15 cellular contexts compared by ENCODE assay signal in genomic region chr18:76431437-76432273, GRCh38.
DNase-seq lines count a peak whose midpoint lies in the region; ATAC-seq, FAIRE-seq and TF ChIP-seq lines count a peak whose summit lies in the region.
"Had no signal": no experiment of that assay in that cellular context is flagged by ENCODE, and none has a peak within 500 bp of the region (broad histone marks: within the 10 kb centered on the region; RNA-seq: fewer than 3 reads in every experiment).

No MANE protein-coding gene starts in this region.

- H3K27me3 Mint-ChIP-seq in astrocyte (ENCODE audit: low read depth, unreplicated experiment), result no peaks in the 10 kb centered on the region
- no peaks in the 10 kb centered on the region for H3K27me3 Mint-ChIP-seq in osteocyte (ENCODE audit: unreplicated experiment)

- no peak for TF ChIP-seq EP300 in tibial nerve (IDR thresholded peaks at IDR 0.05)

- no peak overlapping the region for H3K4me3 ChIP-seq in astrocyte (ENCODE audit: insufficient read depth, low read depth, low read length)
- no peak overlapping the region for H3K4me3 ChIP-seq in kidney (ENCODE audit: low read length in 2 of 2)
- no peak overlapping the region for H3K4me3 ChIP-seq in tibial nerve
- H3K4me3 ChIP-seq: BLaER1 treated with 17β-estradiol and CSF1 and Interleukin-3, amounts not matched to agents 10 nM and 100 nM had no signal

- TF ChIP-seq CTCF in astrocyte (IDR thresholded peaks at IDR 0.05; ENCODE audit: insufficient read depth, low read depth, low read length) (no peak), kidney (IDR thresholded peaks at IDR 0.05; ENCODE audit: borderline replicate concordance, extremely low read depth, insufficient read depth) (no peak), tibial nerve (IDR thresholded peaks at IDR 0.05) (no peak), osteocyte (IDR thresholded peaks at IDR 0.05) (no peak)

- H3K9ac ChIP-seq in astrocyte (ENCODE audit: low read length) (no peak overlapping the region), kidney (ENCODE audit: low read length in 2 of 2) (no peak overlapping the region)
- H3K9ac ChIP-seq: BLaER1 treated with 17β-estradiol and CSF1 and Interleukin-3, amounts not matched to agents 10 nM and 100 nM had no signal

- H3K4me1 Mint-ChIP-seq in astrocyte (ENCODE audit: low read depth, unreplicated experiment), result peaks cover 14% of the 10 kb centered on the region
- H3K4me1 Mint-ChIP-seq in osteocyte (ENCODE audit: unreplicated experiment), result peaks cover 2% of the 10 kb centered on the region

- H3K27me3 ChIP-seq in astrocyte (ENCODE audit: insufficient read depth, low read length) (no peaks in the 10 kb centered on the region), tibial nerve (no peaks in the 10 kb centered on the region)
- H3K27me3 ChIP-seq: BLaER1 treated with 17β-estradiol and CSF1 and Interleukin-3, amounts not matched to agents 10 nM and 100 nM had no signal

- peak; percentile 17 for DNase-seq in NCI-H748 (lab: John Stamatoyannopoulos, UW; ENCODE audit: unreplicated experiment)
- DNase-seq in NCI-H748 treated with DMSO at 0.1 percent for 48 hours (lab: John Stamatoyannopoulos, UW), result no peak
- no peak for DNase-seq in astrocyte (ENCODE audit: low read depth)
- peak; percentile 51 for DNase-seq in kidney
- DNase-seq in tibial nerve (ENCODE audit: low spot score in 2 of 2), result no peak
- DNase-seq in osteocyte (ENCODE audit: extremely low spot score, unreplicated experiment), result no peak
- DNase-seq: 8988T, MV-4-11, NCI-H1417 treated with DMSO at 0.1 percent for 48 hours, NCI-H2029, NCI-H524, PC-3 had no signal

- peaks cover 95% of the 10 kb centered on the region for H4K20me1 ChIP-seq in astrocyte (ENCODE audit: insufficient read depth, low read length)

- H3K9me3 Mint-ChIP-seq in astrocyte (ENCODE audit: unreplicated experiment), result peaks cover 2% of the 10 kb centered on the region
- no peaks in the 10 kb centered on the region for H3K9me3 Mint-ChIP-seq in osteocyte (ENCODE audit: unreplicated experiment)

- H3K4me1 ChIP-seq in astrocyte (ENCODE audit: insufficient read depth, low read length) (no peaks in the 10 kb centered on the region), kidney (ENCODE audit: control insufficient read depth in 1 of 2, insufficient read depth in 1 of 2, low read depth in 1 of 2, low read length in 2 of 2) (peaks cover 0 to 3% of the 10 kb centered on the region in 2 donors), tibial nerve (peaks cover 0 to 83% (median 33%) of the 10 kb centered on the region in 4 donors)

- peak overlapping the region; percentile 21 for H3K4me2 ChIP-seq in astrocyte (ENCODE audit: low read length)
- H3K4me2 ChIP-seq: BLaER1 treated with 17β-estradiol and CSF1 and Interleukin-3, amounts not matched to agents 10 nM and 100 nM had no signal

- H3K4me3 Mint-ChIP-seq in astrocyte (ENCODE audit: unreplicated experiment) (no peak overlapping the region), osteocyte (ENCODE audit: unreplicated experiment) (no peak overlapping the region)

- peaks cover 29% of the 10 kb centered on the region for H3K36me3 Mint-ChIP-seq in astrocyte (ENCODE audit: low read depth, unreplicated experiment)
- H3K36me3 Mint-ChIP-seq in osteocyte (ENCODE audit: unreplicated experiment), result peaks cover 16% of the 10 kb centered on the region

- FAIRE-seq in astrocyte (lab: Jason Lieb, UNC), result no peak
- FAIRE-seq in kidney (lab: Jason Lieb, UNC), result no peak

- no peak overlapping the region for H3K27ac ChIP-seq in astrocyte (ENCODE audit: low read depth, low read length)
- no peak overlapping the region for H3K27ac ChIP-seq in kidney (ENCODE audit: low read depth in 2 of 2, low read length in 2 of 2)
- H3K27ac ChIP-seq in tibial nerve, result peak overlapping the region in 3 of 4 donors; percentile 1 to 86 (median 83)
- H3K27ac ChIP-seq: BLaER1 treated with 17β-estradiol and CSF1 and Interleukin-3, amounts not matched to agents 10 nM and 100 nM had no signal

- ATAC-seq in HG02973 (IDR thresholded peaks at IDR 0.05; ENCODE audit: unreplicated experiment), result no peak
- no peak for ATAC-seq in HG02798 (IDR thresholded peaks at IDR 0.05; ENCODE audit: poor library complexity, unreplicated experiment)
- ATAC-seq: PC-3 had no signal

- no peak for TF ChIP-seq POLR2A in tibial nerve (IDR thresholded peaks at IDR 0.05)

- no peak overlapping the region for H2AFZ ChIP-seq in astrocyte (ENCODE audit: low read depth, low read length)

- WGBS in tibial nerve, 2 donors, result 89 to 93% methylated on average over 26 to 29 of the region's 29 CpGs

- intact Hi-C loops in kidney (cut with DNase I), result no loop called here

- no peaks in the 10 kb centered on the region for H3K9me3 ChIP-seq in astrocyte (ENCODE audit: insufficient read depth, low read depth, low read length)
- no peaks in the 10 kb centered on the region for H3K9me3 ChIP-seq in kidney (ENCODE audit: control insufficient read depth in 1 of 2, low read length in 2 of 2)
- no peaks in the 10 kb centered on the region for H3K9me3 ChIP-seq in tibial nerve

- H3K36me3 ChIP-seq in astrocyte (ENCODE audit: insufficient read depth, low read length), result no peaks in the 10 kb centered on the region
- H3K36me3 ChIP-seq in kidney (ENCODE audit: control insufficient read depth in 1 of 2, insufficient read depth in 2 of 2, low read length in 2 of 2), result peaks cover 0 to 2% of the 10 kb centered on the region in 2 donors
- peaks cover 0 to 21% (median 0%) of the 10 kb centered on the region in 3 donors for H3K36me3 ChIP-seq in tibial nerve

- H3K79me2 ChIP-seq in astrocyte (ENCODE audit: insufficient read depth, low read length), result peaks cover 95% of the 10 kb centered on the region

- no peak overlapping the region for H3K27ac Mint-ChIP-seq in astrocyte (ENCODE audit: unreplicated experiment)
- no peak overlapping the region for H3K27ac Mint-ChIP-seq in osteocyte (ENCODE audit: unreplicated experiment)

Comparison
In these comparisons a context has a peak if more than half of its experiments do, and no peak if none do; other contexts are left out.
1. DNase-seq: peak in NCI-H748 (single experiment) and kidney (single experiment); none in NCI-H748 treated with DMSO at 0.1 percent for 48 hours (single experiment), astrocyte (single experiment), tibial nerve (0 of 2) and osteocyte (single experiment).
2. H3K27ac ChIP-seq: peak in tibial nerve (3 of 4); none in astrocyte (single experiment) and kidney (0 of 2).